In genomic region chr9:64016246-64016645, GRCh38 we compare ENCODE assay signal across 8 cellular contexts.
A peak's percentile ranks its signal among the peaks of the same experiment; 100 is the strongest.
DNase-seq lines count a peak whose midpoint lies in the region; ATAC-seq and TF ChIP-seq lines count a peak whose summit lies in the region.
"Not testable (repeated sequence)": the region's sequence is repeated elsewhere in the genome, so short reads cannot be mapped to it uniquely, and the experiment has no call there.

No MANE protein-coding gene starts in this region.

- peaks cover 25% of the 10 kb centered on the region for H3K9me3 Mint-ChIP-seq in T-helper 1 cell treated with Interleukin-12 subunit alpha and Interleukin-12 subunit beta and Interleukin-4 antibody, amounts not matched to agents 30 μg/mL and 1 μg/mL, for 36 hours
- not testable (repeated sequence) for H3K9me3 Mint-ChIP-seq in activated T-cell treated with anti-CD3 and anti-CD28 coated beads, Interleukin-2, amount 50 U/mL, for 72 hours

- peak overlapping the region; percentile 39 for H3K4me3 ChIP-seq in BJ (ENCODE audit: low read depth, low read length)
- H3K4me3 ChIP-seq in astrocyte of the spinal cord (ENCODE audit: low read depth, low read length), result peak overlapping the region; percentile 29
- peak overlapping the region; percentile 57 for H3K4me3 ChIP-seq in left ventricle myocardium inferior
- H3K4me3 ChIP-seq in skeletal muscle cell (ENCODE audit: low read depth, low read length), result peak overlapping the region; percentile 35
- peak overlapping the region; percentile 18 for H3K4me3 ChIP-seq in urinary bladder (ENCODE audit: low read depth, low read length)

- H3K9me3 ChIP-seq in left ventricle myocardium inferior (replicated peaks), result not testable (repeated sequence)

- not testable (repeated sequence) for DNase-seq in BJ (ENCODE audit: low read depth); activated T-cell treated with anti-CD3 and anti-CD28 coated beads, Interleukin-2, amount 50 U/mL, for 72 hours; astrocyte of the spinal cord (ENCODE audit: low read depth, low spot score); left ventricle myocardium inferior; skeletal muscle cell (ENCODE audit: low read depth)
- DNase-seq in KBM-7, result peak; percentile 18

- H3K27ac ChIP-seq in left ventricle myocardium inferior (replicated peaks); urinary bladder (ENCODE audit: low read depth): not testable (repeated sequence)

- H3K4me3 Mint-ChIP-seq in T-helper 1 cell treated with Interleukin-12 subunit alpha and Interleukin-12 subunit beta and Interleukin-4 antibody, amounts not matched to agents 30 μg/mL and 1 μg/mL, for 36 hours, result peak overlapping the region; percentile 25
- peak overlapping the region; percentile 59 to 63 for H3K4me3 Mint-ChIP-seq in activated T-cell treated with anti-CD3 and anti-CD28 coated beads, Interleukin-2, amount 50 U/mL, for 72 hours

- H3K27me3 Mint-ChIP-seq in T-helper 1 cell treated with Interleukin-12 subunit alpha and Interleukin-12 subunit beta and Interleukin-4 antibody, amounts not matched to agents 30 μg/mL and 1 μg/mL, for 36 hours (ENCODE audit: low read depth); activated T-cell treated with anti-CD3 and anti-CD28 coated beads, Interleukin-2, amount 50 U/mL, for 72 hours (ENCODE audit: low read depth): not testable (repeated sequence)

- not testable (repeated sequence) for ATAC-seq in activated T-cell treated with anti-CD3 and anti-CD28 coated beads, Interleukin-2, amount 50 U/mL, for 72 hours (replicated peaks in 1 of 2)

- not testable (repeated sequence) for H3K4me1 Mint-ChIP-seq in T-helper 1 cell treated with Interleukin-12 subunit alpha and Interleukin-12 subunit beta and Interleukin-4 antibody, amounts not matched to agents 30 μg/mL and 1 μg/mL, for 36 hours (ENCODE audit: low read depth); activated T-cell treated with anti-CD3 and anti-CD28 coated beads, Interleukin-2, amount 50 U/mL, for 72 hours (ENCODE audit: low read depth)

- CTCF ChIA-PET in BJ (lab: Yijun Ruan, JAX), result not testable (repeated sequence)

- H3K36me3 ChIP-seq in BJ (ENCODE audit: control insufficient read depth, insufficient read depth, low read length); left ventricle myocardium inferior; urinary bladder (ENCODE audit: insufficient read depth): not testable (repeated sequence)

- WGBS in urinary bladder, result 55% methylated on average over 29 of the region's 31 CpGs

- in situ Hi-C loops in KBM-7 (cut with MboI; ENCODE audit: low pct_unique_long_range_greater_than_20kb, low sequenced_read_pairs); astrocyte of the spinal cord (cut with HindIII; ENCODE audit: low sequenced_read_pairs): not testable (repeated sequence)

- POLR2A ChIA-PET in BJ (lab: Charles Lee), result not testable (repeated sequence)

- TF ChIP-seq CTCF in BJ (IDR thresholded peaks at IDR 0.05; ENCODE audit: insufficient read depth, low read depth, low read length); astrocyte of the spinal cord (IDR thresholded peaks at IDR 0.05; ENCODE audit: low read depth, low read length); left ventricle myocardium inferior (IDR thresholded peaks at IDR 0.05; ENCODE audit: borderline replicate concordance): not testable (repeated sequence)

- H3K27me3 ChIP-seq in BJ (ENCODE audit: control insufficient read depth, insufficient read depth, low read length), result not testable (repeated sequence)
- H3K27me3 ChIP-seq in left ventricle myocardium inferior (ENCODE audit: low read depth), result peaks cover 23% of the 10 kb centered on the region

- not testable (repeated sequence) for H3K36me3 Mint-ChIP-seq in T-helper 1 cell treated with Interleukin-12 subunit alpha and Interleukin-12 subunit beta and Interleukin-4 antibody, amounts not matched to agents 30 μg/mL and 1 μg/mL, for 36 hours (ENCODE audit: low read depth); activated T-cell treated with anti-CD3 and anti-CD28 coated beads, Interleukin-2, amount 50 U/mL, for 72 hours (ENCODE audit: insufficient read depth in 2 of 2)

- not testable (repeated sequence) for H3K27ac Mint-ChIP-seq in T-helper 1 cell treated with Interleukin-12 subunit alpha and Interleukin-12 subunit beta and Interleukin-4 antibody, amounts not matched to agents 30 μg/mL and 1 μg/mL, for 36 hours; activated T-cell treated with anti-CD3 and anti-CD28 coated beads, Interleukin-2, amount 50 U/mL, for 72 hours

- H3K4me1 ChIP-seq in left ventricle myocardium inferior; urinary bladder (ENCODE audit: insufficient read depth): not testable (repeated sequence)

- intact Hi-C loops in left ventricle myocardium inferior (cut with micrococcal nuclease), result not testable (repeated sequence)
